ENCODE assay signal across 23 cellular contexts in the genomic region with DNA sequence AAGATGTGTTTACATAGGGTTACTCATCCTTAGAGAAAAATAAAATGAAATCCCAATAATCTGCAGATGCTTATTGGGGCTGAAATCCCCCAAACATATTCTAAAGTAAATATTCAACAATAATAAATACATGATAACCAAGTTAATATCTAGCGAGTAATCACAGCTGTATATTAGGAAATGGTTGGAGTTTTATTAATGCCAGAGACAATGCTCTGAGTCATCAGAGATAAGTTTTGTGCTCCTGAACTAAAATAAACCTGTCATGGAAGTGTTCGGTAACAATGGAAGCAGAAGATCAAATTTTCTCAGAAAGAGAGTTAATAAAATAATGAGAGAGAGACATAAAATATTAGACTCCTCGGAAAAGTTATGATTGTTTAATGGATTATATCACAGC.
"Had no signal": no experiment of that assay in that cellular context is flagged by ENCODE, and none has a peak within 500 bp of the region (broad histone marks: within the 10 kb centered on the region; RNA-seq: fewer than 3 reads in every experiment).

No MANE protein-coding gene starts in this region.

- DNase-seq: effector CD4-positive, alpha-beta T cell; endodermal cell; left colon; left ventricle myocardium superior; mesendoderm; naive B cell; occipital lobe; pancreas; right cardiac atrium; spleen; stimulated activated CD4-positive, alpha-beta T cell treated with anti-CD3 and anti-CD28 coated beads, Interleukin-2, amount 100 ng/mL, for 24 hours; stimulated activated CD4-positive, alpha-beta T cell treated with anti-CD3 and anti-CD28 coated beads, Interleukin-4, amount 100 ng/mL, for 4 hours; stimulated activated naive B cell treated with anti-CD40 and anti-IgM and Interleukin-4, amounts not matched to agents 10 μg/mL and 1 μg/mL and 100 μg/mL, for 72 hours; stimulated activated naive CD8-positive, alpha-beta T cell treated with anti-CD3 and anti-CD28 coated beads, Interleukin-15, amount 100 ng/mL, for 72 hours; testis; transverse colon had no signal

- H3K27ac Mint-ChIP-seq: dendritic cell treated with granulocyte-macrophage colony-stimulating factor and Interleukin-4, amounts not matched to agents 40 ng/mL and 50 ng/mL, for 4 days; endodermal cell; naive B cell; nephron; progenitor cell of endocrine pancreas; stimulated activated naive B cell treated with anti-CD40 and anti-IgM and Interleukin-4, amounts not matched to agents 10 μg/mL and 1 μg/mL and 100 μg/mL, for 72 hours had no signal

- H3K79me2 ChIP-seq: hepatocyte had no signal

- H3K36me3 ChIP-seq: gastroesophageal sphincter, pancreas, spleen, transverse colon had no signal

- H2AFZ ChIP-seq: hepatocyte had no signal

- H3K4me1 Mint-ChIP-seq: naive B cell; stimulated activated naive CD8-positive, alpha-beta T cell treated with anti-CD3 and anti-CD28 coated beads, Interleukin-15, amount 100 ng/mL, for 72 hours had no signal

- H3K4me3 Mint-ChIP-seq: dendritic cell treated with granulocyte-macrophage colony-stimulating factor and Interleukin-4, amounts not matched to agents 40 ng/mL and 50 ng/mL, for 4 days; endodermal cell; naive B cell; nephron; stimulated activated naive B cell treated with anti-CD40 and anti-IgM and Interleukin-4, amounts not matched to agents 10 μg/mL and 1 μg/mL and 100 μg/mL, for 72 hours; stimulated activated naive CD8-positive, alpha-beta T cell treated with anti-CD3 and anti-CD28 coated beads, Interleukin-15, amount 100 ng/mL, for 72 hours had no signal

- H3K4me1 ChIP-seq: gastroesophageal sphincter, pancreas, testis had no signal

- H3K9me3 ChIP-seq: gastroesophageal sphincter, pancreas, spleen, testis, transverse colon had no signal

- H3K9me3 Mint-ChIP-seq: dendritic cell treated with granulocyte-macrophage colony-stimulating factor and Interleukin-4, amounts not matched to agents 40 ng/mL and 50 ng/mL, for 4 days; endodermal cell; nephron; stimulated activated naive B cell treated with anti-CD40 and anti-IgM and Interleukin-4, amounts not matched to agents 10 μg/mL and 1 μg/mL and 100 μg/mL, for 72 hours; stimulated activated naive CD8-positive, alpha-beta T cell treated with anti-CD3 and anti-CD28 coated beads, Interleukin-15, amount 100 ng/mL, for 72 hours had no signal

- ATAC-seq: esophagus mucosa; gastroesophageal sphincter; left colon; left ventricle myocardium superior; pancreas; right cardiac atrium; stimulated activated naive B cell treated with anti-CD40 and anti-IgM and Interleukin-4, amounts not matched to agents 10 μg/mL and 1 μg/mL and 100 μg/mL, for 72 hours; stimulated activated naive CD8-positive, alpha-beta T cell treated with anti-CD3 and anti-CD28 coated beads, Interleukin-15, amount 100 ng/mL, for 72 hours had no signal

- H3K27me3 Mint-ChIP-seq: naive B cell; stimulated activated naive B cell treated with anti-CD40 and anti-IgM and Interleukin-4, amounts not matched to agents 10 μg/mL and 1 μg/mL and 100 μg/mL, for 72 hours; stimulated activated naive CD8-positive, alpha-beta T cell treated with anti-CD3 and anti-CD28 coated beads, Interleukin-15, amount 100 ng/mL, for 72 hours had no signal

- H3K4me2 ChIP-seq: hepatocyte had no signal

- H3K4me3 ChIP-seq: gastroesophageal sphincter, hepatocyte, lung, pancreas, spleen, testis, transverse colon had no signal

- H3K27me3 ChIP-seq: hepatocyte, pancreas, spleen, testis, transverse colon had no signal

- FAIRE-seq: pancreas had no signal

- H3K27ac ChIP-seq: gastroesophageal sphincter, hepatocyte, pancreas, spleen, testis, transverse colon had no signal

- H3K36me3 Mint-ChIP-seq: naive B cell had no signal
